Comparison of ENCODE assay signal across 1 cellular context in genomic region chr2:43227830-43228280, GRCh38.
TF ChIP-seq lines count a peak whose summit lies in the region.

No MANE protein-coding gene starts in this region.

TF ChIP-seq in HepG2, 621 proteins besides CTCF, POLR2A, EP300 and RAD21 (continued from another document and continues in another):
- TF ChIP-seq ZBTB34 (CRISPR knock-in tag; IDR thresholded peaks at IDR 0.05) (peak; percentile 41; the same call in 1 of the 2 replicates), MNT (IDR thresholded peaks at IDR 0.05) (no peak), U2AF1 (optimal IDR thresholded peaks at IDR 0.05; ENCODE audit: low read depth, low read length) (no peak), ZNF431 (CRISPR knock-in tag; IDR thresholded peaks at IDR 0.05; ENCODE audit: borderline replicate concordance, low read depth) (0 out of 2 replicates have a peak, but pooled peaks have one; percentile 28), PCBP2 (optimal IDR thresholded peaks at IDR 0.05; ENCODE audit: low read depth, low read length, poor library complexity, severe bottlenecking) (no peak), ZNF563 (CRISPR knock-in tag; IDR thresholded peaks at IDR 0.05) (no peak), CREM (IDR thresholded peaks at IDR 0.05) (no peak), CREM (CRISPR knock-in tag; IDR thresholded peaks at IDR 0.05) (no peak), GLMP (CRISPR knock-in tag; IDR thresholded peaks at IDR 0.05; ENCODE audit: borderline replicate concordance) (no peak), ZNF615 (CRISPR knock-in tag; IDR thresholded peaks at IDR 0.05; ENCODE audit: borderline replicate concordance) (no peak), THYN1 (CRISPR knock-in tag; IDR thresholded peaks at IDR 0.05; ENCODE audit: borderline replicate concordance, low read depth) (0 out of 2 replicates have a peak, but pooled peaks have one; percentile 1), ZNF83 (CRISPR knock-in tag; IDR thresholded peaks at IDR 0.05; ENCODE audit: borderline replicate concordance) (0 out of 2 replicates have a peak, but pooled peaks have one; percentile 62), ZNF441 (CRISPR knock-in tag; IDR thresholded peaks at IDR 0.05; ENCODE audit: borderline replicate concordance) (no peak), ZNF503 (CRISPR knock-in tag; IDR thresholded peaks at IDR 0.05) (no peak; the same call in 1 of the 2 replicates), CSRNP1 (CRISPR knock-in tag; IDR thresholded peaks at IDR 0.05) (peak; percentile 3; the same call in 1 of the 2 replicates), ZNF256 (CRISPR knock-in tag; conservative IDR thresholded peaks at IDR 0.05) (0 out of 2 replicates have a peak, but pooled peaks have one; percentile 1), RXRB (CRISPR knock-in tag; IDR thresholded peaks at IDR 0.05; ENCODE audit: borderline replicate concordance) (no peak), ZNF121 (CRISPR knock-in tag; IDR thresholded peaks at IDR 0.05) (no peak), HDAC1 (CRISPR knock-in tag; IDR thresholded peaks at IDR 0.05) (no peak), NFYC (CRISPR knock-in tag; IDR thresholded peaks at IDR 0.05) (no peak), ZNF543 (CRISPR knock-in tag; IDR thresholded peaks at IDR 0.05) (no peak), EZH2 (conservative IDR thresholded peaks at IDR 0.05; ENCODE audit: low read depth, low read length) (no peak), CENPBD1 (CRISPR knock-in tag; IDR thresholded peaks at IDR 0.05; ENCODE audit: borderline replicate concordance, low read depth) (no peak), ZNF513 (CRISPR knock-in tag; conservative IDR thresholded peaks at IDR 0.05) (no peak), ATF5 (CRISPR knock-in tag; IDR thresholded peaks at IDR 0.05; ENCODE audit: low read depth) (0 out of 2 replicates have a peak, but pooled peaks have one; percentile 11), DNMT3B (CRISPR knock-in tag; conservative IDR thresholded peaks at IDR 0.05) (no peak), NFIB (CRISPR knock-in tag; IDR thresholded peaks at IDR 0.05; ENCODE audit: borderline replicate concordance) (no peak), ZNF263 (CRISPR knock-in tag; IDR thresholded peaks at IDR 0.05) (no peak), IKZF1 (IDR thresholded peaks at IDR 0.05) (no peak), ZBED4 (CRISPR knock-in tag; IDR thresholded peaks at IDR 0.05; ENCODE audit: borderline replicate concordance) (no peak; the same call in 1 of the 2 replicates), MTERF4 (CRISPR knock-in tag; IDR thresholded peaks at IDR 0.05) (0 out of 2 replicates have a peak, but pooled peaks have one; percentile 11), GATAD1 (CRISPR knock-in tag; IDR thresholded peaks at IDR 0.05) (peak; percentile 5; the same call in 1 of the 2 replicates), ZNF709 (CRISPR knock-in tag; IDR thresholded peaks at IDR 0.05) (no peak), ZNF224 (CRISPR knock-in tag; IDR thresholded peaks at IDR 0.05) (no peak), REXO4 (CRISPR knock-in tag; IDR thresholded peaks at IDR 0.05; ENCODE audit: borderline replicate concordance) (no peak), RARA (CRISPR knock-in tag; IDR thresholded peaks at IDR 0.05) (0 out of 2 replicates have a peak, but pooled peaks have one; percentile 3), ATF6 (CRISPR knock-in tag; conservative IDR thresholded peaks at IDR 0.05) (0 out of 2 replicates have a peak, but pooled peaks have one; percentile 55)
